ENCODE assay signal across 7 cellular contexts in genomic region chr11:64745523-64746328, GRCh38. TPM values are rescaled to one million over a fixed set of nuclear protein-coding genes. Genes with fewer than 3 reads are reported as not detected.
DNase-seq lines count a peak whose midpoint lies in the region; ATAC-seq and TF ChIP-seq lines count a peak whose summit lies in the region.

No MANE protein-coding gene starts in this region.

- H3K27ac Mint-ChIP-seq in activated naive CD4-positive, alpha-beta T cell treated with anti-CD3 and anti-CD28 coated beads, Interleukin-2, amount 50 U/mL, for 24 hours: peak overlapping the region; percentile 62
- H3K27ac Mint-ChIP-seq in progenitor cell of endocrine pancreas: no peak overlapping the region

- intact Hi-C loops in left ventricle myocardium superior (cut with micrococcal nuclease): no loop called here

- peaks cover 36% of the 10 kb centered on the region for H3K4me1 Mint-ChIP-seq in activated naive CD4-positive, alpha-beta T cell treated with anti-CD3 and anti-CD28 coated beads, Interleukin-2, amount 50 U/mL, for 24 hours
- peaks cover 8% of the 10 kb centered on the region for H3K4me1 Mint-ChIP-seq in progenitor cell of endocrine pancreas (ENCODE audit: low read depth)

- ATAC-seq in left ventricle myocardium superior (peak; percentile 69), GM18870 (IDR thresholded peaks at IDR 0.05; ENCODE audit: unreplicated experiment) (no peak)

- TF ChIP-seq POLR2A in Raji (IDR thresholded peaks at IDR 0.05; ENCODE audit: insufficient read depth, low read depth, low read length): peak; percentile 83

- no peaks in the 10 kb centered on the region for H3K9me3 Mint-ChIP-seq in activated naive CD4-positive, alpha-beta T cell treated with anti-CD3 and anti-CD28 coated beads, Interleukin-2, amount 50 U/mL, for 24 hours
- H3K9me3 Mint-ChIP-seq in progenitor cell of endocrine pancreas (ENCODE audit: low read depth): no peaks in the 10 kb centered on the region

- peak overlapping the region; percentile 85 for H3K4me3 Mint-ChIP-seq in activated naive CD4-positive, alpha-beta T cell treated with anti-CD3 and anti-CD28 coated beads, Interleukin-2, amount 50 U/mL, for 24 hours
- peak overlapping the region; percentile 63 for H3K4me3 Mint-ChIP-seq in progenitor cell of endocrine pancreas (ENCODE audit: low read depth)

- H3K27me3 Mint-ChIP-seq in activated naive CD4-positive, alpha-beta T cell treated with anti-CD3 and anti-CD28 coated beads, Interleukin-2, amount 50 U/mL, for 24 hours: no peaks in the 10 kb centered on the region
- peaks cover 55% of the 10 kb centered on the region for H3K27me3 Mint-ChIP-seq in progenitor cell of endocrine pancreas

- DNase-seq in GM19240 (ENCODE audit: insufficient read length, low spot score) (peak; percentile 67), left ventricle myocardium superior (peak; percentile 93), progenitor cell of endocrine pancreas (ENCODE audit: low spot score, unreplicated experiment) (no peak), HuH-7 (ENCODE audit: low spot score) (no peak)

- TF ChIP-seq CTCF in progenitor cell of endocrine pancreas (IDR thresholded peaks at IDR 0.05; ENCODE audit: unreplicated experiment): no peak

- H3K36me3 Mint-ChIP-seq in activated naive CD4-positive, alpha-beta T cell treated with anti-CD3 and anti-CD28 coated beads, Interleukin-2, amount 50 U/mL, for 24 hours: peaks cover 3% of the 10 kb centered on the region
- H3K36me3 Mint-ChIP-seq in progenitor cell of endocrine pancreas (ENCODE audit: insufficient read depth): peaks cover 2% of the 10 kb centered on the region

RNA-seq across cellular contexts. Expression of gene RASGRP2, which starts 1.8 kb away (rescaled TPM):
- total RNA-seq in left ventricle myocardium superior: 44.5 TPM
- 0.53 and 0.73 TPM in 2 replicates for total RNA-seq in progenitor cell of endocrine pancreas

RNA-seq across cellular contexts. Expression of gene PYGM, which starts 14.0 kb away (rescaled TPM):
- 175 TPM for total RNA-seq in left ventricle myocardium superior
- total RNA-seq in progenitor cell of endocrine pancreas: 1.4 and 1.6 TPM in 2 replicates

RNA-seq across cellular contexts. Expression of gene NRXN2, which starts 22.7 kb away (rescaled TPM):
- total RNA-seq in left ventricle myocardium superior (0.97 TPM), progenitor cell of endocrine pancreas (0.17 and 0.60 TPM in 2 replicates)

RNA-seq across cellular contexts. Expression of gene SF1, which starts 32.6 kb away (rescaled TPM):
- 191 TPM for total RNA-seq in left ventricle myocardium superior
- 500 and 503 TPM in 2 replicates for total RNA-seq in progenitor cell of endocrine pancreas

RNA-seq across cellular contexts. Expression of gene MAP4K2, which starts 57.3 kb away (rescaled TPM):
- 8.6 TPM for total RNA-seq in left ventricle myocardium superior
- 12.7 and 13.3 TPM in 2 replicates for total RNA-seq in progenitor cell of endocrine pancreas

Comparison
In these comparisons a context has a peak if more than half of its experiments do, and no peak if none do; other contexts are left out.
1. DNase-seq: peak in GM19240 (single experiment) and left ventricle myocardium superior (single experiment); none in progenitor cell of endocrine pancreas (single experiment) and HuH-7 (single experiment).
2. RNA of gene RASGRP2, which starts 1.8 kb away (total RNA-seq): 44.5 TPM in left ventricle myocardium superior (single experiment); 0.53 to 0.73 TPM in progenitor cell of endocrine pancreas; every median in the first group is over 10 times any median in the second.
3. RNA of gene PYGM, which starts 14.0 kb away (total RNA-seq): 175 TPM in left ventricle myocardium superior (single experiment); 1.4 to 1.6 TPM in progenitor cell of endocrine pancreas; every median in the first group is over 10 times any median in the second.